8 cellular contexts compared by ENCODE assay signal in the genomic region with DNA sequence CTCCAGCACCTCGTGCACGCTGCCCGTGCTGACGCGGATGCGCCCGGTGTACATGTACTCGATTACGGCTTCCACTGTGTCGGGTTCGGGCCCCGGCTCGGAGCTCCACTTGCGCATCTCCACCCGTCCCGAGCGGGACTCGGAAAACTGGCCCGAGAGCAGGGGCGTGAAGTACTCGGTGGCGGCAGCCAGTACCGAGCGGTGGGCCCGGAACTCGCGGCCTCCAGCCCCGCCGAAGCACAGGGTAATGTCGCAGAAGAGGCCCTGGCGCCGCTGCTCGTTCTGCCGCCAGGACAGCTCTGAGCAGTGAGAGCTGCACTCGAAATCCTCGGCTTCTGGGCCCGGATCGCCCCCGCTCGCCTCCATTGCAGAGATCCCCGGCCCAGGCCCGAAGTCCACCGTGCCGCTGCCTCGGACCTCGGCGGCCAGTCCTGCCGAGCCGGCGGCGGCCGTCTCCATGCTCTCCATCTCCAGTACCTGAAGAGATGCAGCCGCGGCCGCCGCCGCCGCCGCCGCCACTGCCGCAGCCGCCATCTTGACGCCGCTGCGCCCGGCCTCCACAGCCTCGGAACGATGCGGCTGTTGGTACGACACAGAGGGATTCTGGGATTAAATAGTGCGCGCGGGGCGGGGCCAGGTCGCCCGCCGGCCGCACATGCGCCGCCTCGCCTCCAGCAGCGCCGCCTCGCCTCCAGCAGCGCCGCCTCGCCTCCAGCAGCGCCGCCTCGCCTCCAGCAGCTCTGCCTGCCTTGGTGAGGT. TPM values are rescaled to one million over a fixed set of nuclear protein-coding genes. Genes with fewer than 3 reads are reported as not detected.
DNase-seq lines count a peak whose midpoint lies in the region; ATAC-seq and TF ChIP-seq lines count a peak whose summit lies in the region.

A gene with protein sequence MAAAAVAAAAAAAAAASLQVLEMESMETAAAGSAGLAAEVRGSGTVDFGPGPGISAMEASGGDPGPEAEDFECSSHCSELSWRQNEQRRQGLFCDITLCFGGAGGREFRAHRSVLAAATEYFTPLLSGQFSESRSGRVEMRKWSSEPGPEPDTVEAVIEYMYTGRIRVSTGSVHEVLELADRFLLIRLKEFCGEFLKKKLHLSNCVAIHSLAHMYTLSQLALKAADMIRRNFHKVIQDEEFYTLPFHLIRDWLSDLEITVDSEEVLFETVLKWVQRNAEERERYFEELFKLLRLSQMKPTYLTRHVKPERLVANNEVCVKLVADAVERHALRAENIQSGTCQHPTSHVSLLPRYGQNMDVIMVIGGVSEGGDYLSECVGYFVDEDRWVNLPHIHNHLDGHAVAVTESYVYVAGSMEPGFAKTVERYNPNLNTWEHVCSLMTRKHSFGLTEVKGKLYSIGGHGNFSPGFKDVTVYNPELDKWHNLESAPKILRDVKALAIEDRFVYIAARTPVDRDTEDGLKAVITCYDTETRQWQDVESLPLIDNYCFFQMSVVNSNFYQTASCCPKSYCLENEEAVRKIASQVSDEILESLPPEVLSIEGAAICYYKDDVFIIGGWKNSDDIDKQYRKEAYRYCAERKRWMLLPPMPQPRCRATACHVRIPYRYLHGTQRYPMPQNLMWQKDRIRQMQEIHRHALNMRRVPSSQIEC (minus strand): TSS at position 587 of the 759 bp plus-strand sequence. CDS start 53 bp downstream, at position 534.

- H3K9me3 Mint-ChIP-seq in naive thymus-derived CD8-positive, alpha-beta T cell, result no peaks in the 10 kb centered on the region

- no peaks in the 10 kb centered on the region for H3K27me3 Mint-ChIP-seq in naive thymus-derived CD8-positive, alpha-beta T cell

- H3K36me3 ChIP-seq in KOPT-K1 (ENCODE audit: insufficient read depth, low read length), result peaks cover 35% of the 10 kb centered on the region

- peaks cover 0 to 29% (median 0%) of the 10 kb centered on the region in 3 donors for H3K36me3 Mint-ChIP-seq in naive thymus-derived CD8-positive, alpha-beta T cell

- H3K4me1 Mint-ChIP-seq in naive thymus-derived CD8-positive, alpha-beta T cell, result peaks cover 13 to 26% (median 22%) of the 10 kb centered on the region in 4 donors

- TF ChIP-seq CTCF in fibroblast of mammary gland (conservative IDR thresholded peaks at IDR 0.05; ENCODE audit: control insufficient read depth, insufficient read depth, low read depth, low read length), result no peak

- peak within 1 kb of the TSS; percentile 73 for H3K27ac ChIP-seq in KOPT-K1 (ENCODE audit: low read depth, low read length, poor library complexity, severe bottlenecking)

- POLR2A ChIA-PET in naive thymus-derived CD8-positive, alpha-beta T cell (lab: Charles Lee), result interaction anchor here (0.6 to 3.2 kb wide), 18 partner anchors 9 to 1588 kb away, joined by 3 to 18 read pairs (median 4); a partner anchor contains a TSS

- H3K9me3 ChIP-seq in KOPT-K1 (ENCODE audit: insufficient read depth, low read length, poor library complexity, severe bottlenecking), result no peaks in the 10 kb centered on the region

- DNase-seq in DMS79 (lab: John Stamatoyannopoulos, UW) (peak; percentile 76), RKO (ENCODE audit: low spot score) (peak; percentile 92), activated T-helper 1 cell treated with Interleukin-2 at 50 U/mL for 16 hours (ENCODE audit: low read depth) (peak; percentile 83), fibroblast of mammary gland (ENCODE audit: low read depth) (peak; percentile 84)
- peak; percentile 79 to 91 (median 84) for DNase-seq in naive thymus-derived CD8-positive, alpha-beta T cell
- DNase-seq in stimulated activated naive CD4-positive, alpha-beta T cell (lab: John Stamatoyannopoulos, UW), result peak; percentile 76 to 87 (median 81)

- H3K4me3 ChIP-seq in fibroblast of mammary gland (ENCODE audit: control insufficient read depth, low read depth, low read length), result peak within 1 kb of the TSS; percentile 86

- H3K4me3 Mint-ChIP-seq in naive thymus-derived CD8-positive, alpha-beta T cell, result no peak within 1 kb of the TSS

- H3K27ac Mint-ChIP-seq in naive thymus-derived CD8-positive, alpha-beta T cell, result peak within 1 kb of the TSS in 4 of 10 donors; percentile 49 to 91 (median 90)

- peak; percentile 84 for ATAC-seq in GM21737 (IDR thresholded peaks at IDR 0.05; ENCODE audit: unreplicated experiment)
- peak; percentile 90 for ATAC-seq in naive thymus-derived CD8-positive, alpha-beta T cell

RNA-seq across cellular contexts. Expression of the gene that starts here (rescaled TPM):
- 10 to 100 TPM; 21.6 to 22.6 TPM for total RNA-seq in naive thymus-derived CD8-positive, alpha-beta T cell
- polyA plus RNA-seq in naive thymus-derived CD8-positive, alpha-beta T cell, result 1 to 10 TPM; 5.0 to 6.3 (median 5.4) TPM

Comparison
In these comparisons a context has a peak if more than half of its experiments do, and no peak if none do; other contexts are left out.
1. Peak in every context shown above with its lines: DNase-seq, ATAC-seq, H3K4me3 ChIP-seq and H3K27ac ChIP-seq.